ENCODE assay signal across 17 cellular contexts in the genomic region with DNA sequence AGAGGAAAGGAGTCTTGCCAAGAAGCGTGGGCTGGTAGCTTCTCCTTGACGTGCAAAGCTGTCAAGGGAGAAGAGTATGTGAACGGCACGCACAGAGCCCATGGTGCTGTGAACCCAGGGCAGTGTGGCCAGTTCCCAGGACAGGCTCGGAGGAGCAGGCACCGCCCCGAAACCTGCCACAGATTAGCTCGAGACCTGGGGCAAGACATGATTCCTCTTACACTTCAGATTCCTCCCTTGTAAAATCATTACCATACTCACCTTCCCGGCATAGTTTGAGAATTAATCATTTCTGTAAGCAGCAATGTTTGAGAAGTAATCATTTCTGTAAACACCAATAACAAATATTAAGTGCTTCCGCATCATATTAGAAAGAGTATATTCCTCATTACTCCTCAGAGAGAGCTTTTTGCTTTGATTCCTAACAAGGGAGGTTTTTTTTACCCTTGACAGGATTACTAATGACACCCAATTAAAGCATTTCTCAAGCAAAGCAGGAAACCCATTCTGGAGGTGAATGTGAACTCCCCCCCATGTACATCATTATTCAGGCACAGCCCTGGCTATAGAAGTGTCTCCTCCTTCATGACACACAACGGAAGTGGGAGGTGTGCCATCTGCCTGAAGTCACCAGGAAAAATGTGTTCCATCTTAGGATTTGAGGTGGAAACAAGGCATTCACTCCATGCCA. TPM values are rescaled to one million over a fixed set of nuclear protein-coding genes. Genes with fewer than 3 reads are reported as not detected.
A peak's percentile ranks its signal among the peaks of the same experiment; 100 is the strongest.
DNase-seq lines count a peak whose midpoint lies in the region; ATAC-seq and TF ChIP-seq lines count a peak whose summit lies in the region.
"Had no signal": no experiment of that assay in that cellular context is flagged by ENCODE, and none has a peak within 500 bp of the region (broad histone marks: within the 10 kb centered on the region; RNA-seq: fewer than 3 reads in every experiment).

No MANE protein-coding gene starts in this region.

- H3K9me3 ChIP-seq in H9 (ENCODE audit: control insufficient read depth, low read depth, low read length) (no peaks in the 10 kb centered on the region), MM.1S (replicated peaks; ENCODE audit: insufficient read depth, low read length) (no peaks in the 10 kb centered on the region)
- H3K9me3 ChIP-seq: left ventricle myocardium inferior, upper lobe of right lung had no signal

- H3K4ac ChIP-seq in H9 (ENCODE audit: low read depth, low read length), result no peak overlapping the region
- H3K4ac ChIP-seq in mesendoderm (ENCODE audit: low read depth, low read length), result no peak overlapping the region

- H3K27me3 ChIP-seq in H9 (ENCODE audit: insufficient read depth, low read length) (no peaks in the 10 kb centered on the region), mesendoderm (ENCODE audit: insufficient read depth, low read length, poor library complexity) (no peaks in the 10 kb centered on the region), MM.1S (replicated peaks; ENCODE audit: insufficient read depth, low read length) (no peaks in the 10 kb centered on the region)
- H3K27me3 ChIP-seq: cardiac muscle cell, hepatocyte, upper lobe of right lung had no signal

- no peaks in the 10 kb centered on the region for H3K27me3 Mint-ChIP-seq in H9 (ENCODE audit: low read depth)

- H4K8ac ChIP-seq in H9 (replicated peaks; ENCODE audit: insufficient read length, low read depth, low read length) (no peak overlapping the region), mesendoderm (ENCODE audit: low read depth, low read length) (no peak overlapping the region)

- H2BK15ac ChIP-seq in H9 (ENCODE audit: low read depth, low read length) (no peak overlapping the region), mesendoderm (replicated peaks; ENCODE audit: low read depth) (no peak overlapping the region)

- H3K56ac ChIP-seq in H9 (ENCODE audit: insufficient read length, low read depth, low read length), result no peak overlapping the region
- no peak overlapping the region for H3K56ac ChIP-seq in mesendoderm (ENCODE audit: low read length)

- H3K79me1 ChIP-seq in H9 (ENCODE audit: insufficient read depth, low read depth, low read length, poor library complexity, severe bottlenecking) (no peaks in the 10 kb centered on the region), mesendoderm (ENCODE audit: low read length) (peaks cover 2% of the 10 kb centered on the region)

- no peaks in the 10 kb centered on the region for H3K79me2 ChIP-seq in H9 (ENCODE audit: insufficient read depth, low read length)
- no peaks in the 10 kb centered on the region for H3K79me2 ChIP-seq in mesendoderm (ENCODE audit: control insufficient read depth, insufficient read depth, low read length)
- no peaks in the 10 kb centered on the region for H3K79me2 ChIP-seq in MM.1S (ENCODE audit: low read length)

- no peak overlapping the region for H3K4me3 Mint-ChIP-seq in H9
- H3K4me3 Mint-ChIP-seq: activated naive CD4-positive, alpha-beta T cell treated with anti-CD3 and anti-CD28 coated beads for 36 hours had no signal

- no peak for TF ChIP-seq CTCF in H9 (conservative IDR thresholded peaks at IDR 0.05)
- no peak for TF ChIP-seq CTCF in MM.1S (IDR thresholded peaks at IDR 0.05; ENCODE audit: low read length)

- H3T11ph ChIP-seq in H9 (ENCODE audit: low read length), result no peak overlapping the region

- H4K5ac ChIP-seq in H9 (ENCODE audit: insufficient read length, low read depth, low read length), result no peak overlapping the region
- H4K5ac ChIP-seq in mesendoderm (ENCODE audit: low read length), result no peak overlapping the region

- peaks cover 19 to 41% of the 10 kb centered on the region in 2 experiments for H3K4me1 Mint-ChIP-seq in H9

- no peaks in the 10 kb centered on the region for H3K9me3 Mint-ChIP-seq in H9
- H3K9me3 Mint-ChIP-seq: activated naive CD4-positive, alpha-beta T cell treated with anti-CD3 and anti-CD28 coated beads for 36 hours had no signal

- no peak overlapping the region for H2BK12ac ChIP-seq in H9 (ENCODE audit: insufficient read length, low read depth, low read length)

- H3K23ac ChIP-seq in H9 (ENCODE audit: insufficient read length, low read depth, low read length) (no peak overlapping the region), mesendoderm (ENCODE audit: low read length) (no peak overlapping the region)

- in situ Hi-C loops in ACHN (cut with HindIII; ENCODE audit: low pct_ligation_motif_present, low pct_unique_long_range_greater_than_20kb, low sequenced_read_pairs), result no loop called here

- H3K9me2 ChIP-seq in MM.1S (replicated peaks; ENCODE audit: insufficient read depth, low read length), result no peaks in the 10 kb centered on the region

- H3K4me3 ChIP-seq in mesendoderm (ENCODE audit: low read length), result no peak overlapping the region
- no peak overlapping the region for H3K4me3 ChIP-seq in MM.1S (ENCODE audit: low read length)
- H3K4me3 ChIP-seq: cardiac muscle cell, hepatocyte, K562, left ventricle myocardium inferior, upper lobe of right lung had no signal

- peak overlapping the region in 2 of 3 experiments; percentile 10 to 84; a peak in 2 of 7 replicates for H3K27ac Mint-ChIP-seq in H9
- H3K27ac Mint-ChIP-seq: activated naive CD4-positive, alpha-beta T cell treated with anti-CD3 and anti-CD28 coated beads for 36 hours had no signal

- H2BK20ac ChIP-seq in H9 (ENCODE audit: low read depth, low read length, poor library complexity, severe bottlenecking), result no peak overlapping the region

- no peak overlapping the region for H3K14ac ChIP-seq in H9 (ENCODE audit: insufficient read depth, low read length)

- H2AFZ ChIP-seq in H9 (ENCODE audit: low read length), result no peak overlapping the region
- no peak overlapping the region for H2AFZ ChIP-seq in MM.1S (ENCODE audit: low read length)
- H2AFZ ChIP-seq: hepatocyte had no signal

- peak; percentile 53 for DNase-seq in ACHN
- DNase-seq in H9, result no peak
- DNase-seq in cerebellar cortex (ENCODE audit: low spot score), result peak; percentile 75
- DNase-seq in mesendoderm, result peak; percentile 25
- DNase-seq in NCI-H1105 (lab: John Stamatoyannopoulos, UW), result no peak
- no peak for DNase-seq in MM.1S
- DNase-seq: activated CD8-positive, alpha-beta memory T cell treated with anti-CD3 and anti-CD28 coated beads for 24 hours; activated naive CD4-positive, alpha-beta T cell treated with anti-CD3 and anti-CD28 coated beads for 36 hours; left ventricle myocardium inferior; stimulated activated CD4-positive, alpha-beta T cell treated with anti-CD3 and anti-CD28 coated beads, Interleukin-4, amount 100 ng/mL, for 1 hour; upper lobe of right lung had no signal

- no peak overlapping the region for H2BK120ac ChIP-seq in H9 (ENCODE audit: low read depth, low read length, poor library complexity, severe bottlenecking)
- H2BK120ac ChIP-seq in mesendoderm (ENCODE audit: low read depth, low read length), result no peak overlapping the region

- no peak overlapping the region for H4K91ac ChIP-seq in H9 (ENCODE audit: insufficient read length, low read depth, low read length)

- H3K23me2 ChIP-seq in H9 (ENCODE audit: insufficient read length, low read depth, low read length, poor library complexity, severe bottlenecking), result no peaks in the 10 kb centered on the region

- H3K18ac ChIP-seq in H9 (ENCODE audit: insufficient read length, low read depth, low read length) (no peak overlapping the region), mesendoderm (ENCODE audit: low read length) (no peak overlapping the region)

- H3K4me2 ChIP-seq in H9 (ENCODE audit: insufficient read depth, insufficient read length, low read length), result no peak overlapping the region
- H3K4me2 ChIP-seq in mesendoderm (ENCODE audit: low read length), result no peak overlapping the region
- no peak overlapping the region for H3K4me2 ChIP-seq in MM.1S (ENCODE audit: low read depth, low read length)
- H3K4me2 ChIP-seq: hepatocyte had no signal

- H3K36me3 ChIP-seq in mesendoderm (ENCODE audit: control insufficient read depth, insufficient read depth, low read length), result no peaks in the 10 kb centered on the region
- no peaks in the 10 kb centered on the region for H3K36me3 ChIP-seq in MM.1S (replicated peaks; ENCODE audit: insufficient read depth, low read length)
- H3K36me3 ChIP-seq: cardiac muscle cell, left ventricle myocardium inferior, upper lobe of right lung had no signal

- ATAC-seq in GM18858 (IDR thresholded peaks at IDR 0.05; ENCODE audit: unreplicated experiment) (no peak), HG02938 (IDR thresholded peaks at IDR 0.05; ENCODE audit: unreplicated experiment) (no peak)
- ATAC-seq: K562, sciatic nerve, upper lobe of right lung had no signal

- H2BK5ac ChIP-seq in H9 (ENCODE audit: insufficient read length, low read length) (no peak overlapping the region), mesendoderm (ENCODE audit: low read length) (no peak overlapping the region)

- H3K9ac ChIP-seq in H9 (ENCODE audit: extremely low read depth, insufficient read length, low read length), result no peak overlapping the region
- H3K9ac ChIP-seq in mesendoderm (ENCODE audit: low read length), result no peak overlapping the region
- no peak overlapping the region for H3K9ac ChIP-seq in MM.1S (ENCODE audit: low read length)

- no peaks in the 10 kb centered on the region for H3F3A ChIP-seq in MM.1S (ENCODE audit: insufficient read depth, low read length)

- H3K27ac ChIP-seq in H9 (ENCODE audit: insufficient read length, low read depth, low read length) (no peak overlapping the region), mesendoderm (ENCODE audit: low read depth, low read length) (no peak overlapping the region), MM.1S (ENCODE audit: low read length) (no peak overlapping the region)
- H3K27ac ChIP-seq: cardiac muscle cell, hepatocyte, left ventricle myocardium inferior, upper lobe of right lung had no signal

- H4K20me1 ChIP-seq in H9 (ENCODE audit: control insufficient read depth, insufficient read depth, insufficient read length), result no peaks in the 10 kb centered on the region
- no peaks in the 10 kb centered on the region for H4K20me1 ChIP-seq in MM.1S (ENCODE audit: insufficient read depth, low read length)

- no peaks in the 10 kb centered on the region for H3K4me1 ChIP-seq in H9 (ENCODE audit: insufficient read depth, low read length)
- H3K4me1 ChIP-seq in mesendoderm (ENCODE audit: control insufficient read depth, low read depth, low read length), result no peaks in the 10 kb centered on the region
- no peaks in the 10 kb centered on the region for H3K4me1 ChIP-seq in MM.1S (ENCODE audit: low read length)
- H3K4me1 ChIP-seq: left ventricle myocardium inferior, upper lobe of right lung had no signal

- no CpG with 5 or more reads among the region's 11 CpGs for whole genome bisulfite sequencing in H9 (ENCODE audit: extremely low coverage, insufficient read length, low lambda C conversion rate)
- WGBS in mesendoderm (ENCODE audit: extremely low coverage, insufficient coverage, low lambda C conversion rate), result no CpG with 5 or more reads among the region's 11 CpGs

- peaks cover 24 to 48% (median 32%) of the 10 kb centered on the region in 3 experiments for H3K36me3 Mint-ChIP-seq in H9 (ENCODE audit: insufficient read depth in 1 of 3, low read depth in 3 of 3)

- H2AK5ac ChIP-seq in H9 (ENCODE audit: insufficient read length, low read length) (no peak overlapping the region), mesendoderm (ENCODE audit: low read length) (no peak overlapping the region)

RNA-seq across cellular contexts. Expression of a gene that starts 19.8 kb away (rescaled TPM):
- 71.0 and 71.6 TPM in 2 replicates for total RNA-seq in H9 (2021)
- polyA plus RNA-seq in mesendoderm (2013, experiment 1 of 2), result 48.5 TPM
- 50.3 TPM for polyA plus RNA-seq in mesendoderm (2013, experiment 2 of 2)

Comparison
In these comparisons a context has a peak if more than half of its experiments do, and no peak if none do; other contexts are left out.
1. DNase-seq: peak in ACHN (single experiment), cerebellar cortex (single experiment) and mesendoderm (single experiment); none in H9 (single experiment), NCI-H1105 (single experiment) and MM.1S (single experiment).